30 cellular contexts compared by ENCODE assay signal in genomic region chr13:36992362-36992761, GRCh38.
"Had no signal": no experiment of that assay in that cellular context is flagged by ENCODE, and none has a peak within 500 bp of the region (broad histone marks: within the 10 kb centered on the region; RNA-seq: fewer than 3 reads in every experiment).

No MANE protein-coding gene starts in this region.

- H3K27me3 Mint-ChIP-seq: dendritic cell treated with granulocyte-macrophage colony-stimulating factor and Interleukin-4, amounts not matched to agents 40 ng/mL and 50 ng/mL, for 4 days; memory B cell; naive thymus-derived CD8-positive, alpha-beta T cell; stimulated activated naive B cell treated with anti-CD40 and anti-IgM and Interleukin-4, amounts not matched to agents 10 μg/mL and 1 μg/mL and 100 μg/mL, for 72 hours; stimulated activated naive CD8-positive, alpha-beta T cell treated with anti-CD3 and anti-CD28 coated beads, Interleukin-15, Interleukin-2, amounts not matched to agents 100 ng/mL and 50 ng/mL, for 24 hours had no signal

- H3K27ac Mint-ChIP-seq: dendritic cell treated with granulocyte-macrophage colony-stimulating factor and Interleukin-4, amounts not matched to agents 40 ng/mL and 50 ng/mL, for 4 days; endodermal cell; memory B cell; mesothelial cell of epicardium; naive thymus-derived CD8-positive, alpha-beta T cell; stimulated activated naive B cell treated with anti-CD40 and anti-IgM and Interleukin-4, amounts not matched to agents 10 μg/mL and 1 μg/mL and 100 μg/mL, for 72 hours; stimulated activated naive CD8-positive, alpha-beta T cell treated with anti-CD3 and anti-CD28 coated beads, Interleukin-15, Interleukin-2, amounts not matched to agents 100 ng/mL and 50 ng/mL, for 24 hours had no signal

- H3K4me3 Mint-ChIP-seq: dendritic cell treated with granulocyte-macrophage colony-stimulating factor and Interleukin-4, amounts not matched to agents 40 ng/mL and 50 ng/mL, for 4 days; endodermal cell; memory B cell; mesothelial cell of epicardium; naive thymus-derived CD8-positive, alpha-beta T cell; stimulated activated naive B cell treated with anti-CD40 and anti-IgM and Interleukin-4, amounts not matched to agents 10 μg/mL and 1 μg/mL and 100 μg/mL, for 72 hours; stimulated activated naive CD8-positive, alpha-beta T cell treated with anti-CD3 and anti-CD28 coated beads, Interleukin-15, Interleukin-2, amounts not matched to agents 100 ng/mL and 50 ng/mL, for 24 hours had no signal

- H3K27ac ChIP-seq: colonic mucosa, epithelial cell of prostate, gastrocnemius medialis, ovary, psoas muscle, sigmoid colon, skin epidermis, spleen, thoracic aorta, tibial nerve, upper lobe of left lung had no signal

- H3K4me1 Mint-ChIP-seq: endodermal cell had no signal

- H3K4me3 ChIP-seq: colonic mucosa, gastrocnemius medialis, lung, mucosa of descending colon, ovary, psoas muscle, sigmoid colon, skin epidermis, spleen, thoracic aorta, tibial nerve, upper lobe of left lung had no signal

- H3K36me3 ChIP-seq: ovary had no signal

- H3K27me3 ChIP-seq: colonic mucosa, gastrocnemius medialis, ovary, sigmoid colon, spleen, tibial nerve, upper lobe of left lung had no signal

- H3K4me1 ChIP-seq: colonic mucosa, gastrocnemius medialis, psoas muscle had no signal

- ATAC-seq: esophagus mucosa; gastrocnemius medialis; left lobe of liver; mucosa of descending colon; naive thymus-derived CD8-positive, alpha-beta T cell; psoas muscle; stimulated activated naive B cell treated with anti-CD40 and anti-IgM and Interleukin-4, amounts not matched to agents 10 μg/mL and 1 μg/mL and 100 μg/mL, for 72 hours had no signal

- H3K9me3 ChIP-seq: colonic mucosa, gastrocnemius medialis, mucosa of descending colon, ovary, psoas muscle, sigmoid colon, spleen, thoracic aorta, tibial nerve, upper lobe of left lung had no signal

- H3K9me3 Mint-ChIP-seq: dendritic cell treated with granulocyte-macrophage colony-stimulating factor and Interleukin-4, amounts not matched to agents 40 ng/mL and 50 ng/mL, for 4 days; endodermal cell; memory B cell; mesothelial cell of epicardium; naive thymus-derived CD8-positive, alpha-beta T cell; stimulated activated naive B cell treated with anti-CD40 and anti-IgM and Interleukin-4, amounts not matched to agents 10 μg/mL and 1 μg/mL and 100 μg/mL, for 72 hours; stimulated activated naive CD8-positive, alpha-beta T cell treated with anti-CD3 and anti-CD28 coated beads, Interleukin-15, Interleukin-2, amounts not matched to agents 100 ng/mL and 50 ng/mL, for 24 hours had no signal

- DNase-seq: colonic mucosa; effector CD8-positive, alpha-beta T cell; endodermal cell; foreskin fibroblast; gastrocnemius medialis; head of caudate nucleus; kidney; mucosa of descending colon; naive thymus-derived CD8-positive, alpha-beta T cell; occipital lobe; ovary; posterior cingulate gyrus; psoas muscle; right cardiac atrium; sigmoid colon; spleen; stimulated activated CD4-positive, alpha-beta T cell treated with anti-CD3 and anti-CD28 coated beads, Interleukin-4, amount 100 ng/mL, for 4 hours; stimulated activated naive B cell treated with anti-CD40 and anti-IgM and Interleukin-4, amounts not matched to agents 10 μg/mL and 1 μg/mL and 100 μg/mL, for 72 hours; upper lobe of left lung had no signal
